ENCODE assay signal across 22 cellular contexts in the genomic region with DNA sequence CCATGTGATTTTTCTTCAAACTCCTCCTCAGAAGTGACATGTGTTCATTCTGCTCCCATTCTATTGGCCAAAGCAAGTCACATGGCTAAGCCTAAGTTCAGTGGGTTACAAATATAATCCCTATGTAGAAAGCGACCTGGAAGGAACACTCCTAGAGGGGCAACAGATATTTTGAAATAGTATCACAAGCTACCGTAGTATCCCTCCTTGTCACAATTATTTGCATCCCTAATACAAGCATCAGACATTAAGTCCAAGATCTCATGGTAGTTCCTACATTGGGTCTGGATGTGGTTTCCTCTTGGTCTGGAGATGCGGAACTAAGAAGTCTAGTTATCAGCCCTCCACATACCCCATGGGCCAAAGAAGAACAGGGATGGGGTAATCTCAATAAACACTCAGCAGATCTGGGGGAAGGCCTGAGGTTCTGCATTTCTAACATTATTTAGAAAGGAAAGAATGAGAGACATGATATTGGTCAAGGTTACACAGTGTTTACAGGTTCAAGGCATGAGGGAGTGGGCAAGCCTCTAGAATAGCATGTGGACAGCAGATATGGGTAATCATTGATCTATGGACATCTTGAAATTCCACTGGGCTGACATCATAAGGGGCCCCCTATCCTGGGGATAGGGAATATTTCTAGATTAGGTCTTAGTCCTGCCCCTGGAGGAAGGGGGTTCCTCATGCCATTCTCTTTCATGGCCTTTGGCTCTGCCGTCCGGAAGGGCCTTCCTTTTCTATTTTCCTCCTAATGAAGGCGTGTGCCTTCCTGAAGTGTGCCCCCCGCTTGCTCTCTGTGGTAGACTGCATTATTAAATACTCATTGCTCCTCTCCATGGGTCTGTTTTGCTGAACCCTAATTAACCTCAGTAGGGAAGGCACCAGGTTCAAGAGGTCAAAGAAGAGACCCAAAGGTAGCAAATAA. TPM values are rescaled to one million over a fixed set of nuclear protein-coding genes. Genes with fewer than 3 reads are reported as not detected.
A peak's percentile ranks its signal among the peaks of the same experiment; 100 is the strongest.
DNase-seq lines count a peak whose midpoint lies in the region; ATAC-seq and TF ChIP-seq lines count a peak whose summit lies in the region.
"Had no signal": no experiment of that assay in that cellular context is flagged by ENCODE, and none has a peak within 500 bp of the region (broad histone marks: within the 10 kb centered on the region; RNA-seq: fewer than 3 reads in every experiment).

No MANE protein-coding gene starts in this region.

- no peak for TF ChIP-seq EP300 in upper lobe of left lung (IDR thresholded peaks at IDR 0.05)

- no peaks in the 10 kb centered on the region for H3K27me3 ChIP-seq in layer of hippocampus (ENCODE audit: control insufficient read depth, insufficient read depth, low read length)
- H3K27me3 ChIP-seq in upper lobe of left lung, result no peaks in the 10 kb centered on the region
- H3K27me3 ChIP-seq in MG63, result no peaks in the 10 kb centered on the region
- H3K27me3 ChIP-seq: BE2C, thyroid gland had no signal

- H3K27ac ChIP-seq in layer of hippocampus (ENCODE audit: low read depth, low read length), result peak overlapping the region; percentile 52
- peak overlapping the region in 2 of 4 donors; percentile 17 to 57 for H3K27ac ChIP-seq in upper lobe of left lung
- H3K27ac ChIP-seq: 22Rv1, thyroid gland had no signal

- no peaks in the 10 kb centered on the region for H3K36me3 ChIP-seq in upper lobe of left lung
- H3K36me3 ChIP-seq in MG63, result no peaks in the 10 kb centered on the region
- H3K36me3 ChIP-seq: BE2C, thyroid gland had no signal

- H3K9me3 ChIP-seq in upper lobe of left lung (peaks cover 0 to 20% (median 18%) of the 10 kb centered on the region in 4 donors), MG63 (peaks cover 15% of the 10 kb centered on the region)
- H3K9me3 ChIP-seq: thyroid gland had no signal

- TF ChIP-seq CTCF in upper lobe of left lung (IDR thresholded peaks at IDR 0.05), result no peak

- peak; percentile 49 for DNase-seq in SIG-M5 treated with dmso at 0.1 percent for 504 hours (lab: John Stamatoyannopoulos, UW; ENCODE audit: unreplicated experiment)
- DNase-seq in SIG-M5 (lab: John Stamatoyannopoulos, UW), result no peak
- DNase-seq in OCI-M2 (lab: John Stamatoyannopoulos, UW; ENCODE audit: unreplicated experiment), result peak; percentile 98
- no peak for DNase-seq in upper lobe of left lung
- no peak for DNase-seq in MG63
- no peak for DNase-seq in hepatic stellate cell (ENCODE audit: low spot score)
- DNase-seq in NCI-H446 (lab: John Stamatoyannopoulos, UW), result no peak
- DNase-seq: activated T-cell treated with anti-CD3 and anti-CD28 coated beads, Interleukin-2, amount 50 U/mL, for 72 hours; BE2C; effector memory CD8-positive, alpha-beta T cell; mammary epithelial cell; NCI-H1694 treated with DMSO at 0.1 percent for 48 hours; NCI-H345; NK-92 treated with Interleukin-12 subunit alpha and Interleukin-12 subunit beta, amount 100 ng/mL, for 24 hours; right cardiac atrium; stimulated activated naive B cell treated with anti-CD40 and anti-IgM and Interleukin-4, amounts not matched to agents 10 μg/mL and 1 μg/mL and 100 μg/mL, for 72 hours; T-helper 17 cell; thyroid gland had no signal

- peak; percentile 72 to 86 for ATAC-seq in upper lobe of left lung (ENCODE audit: low FRiP score in 2 of 2)
- ATAC-seq: activated naive CD4-positive, alpha-beta T cell treated with anti-CD3 and anti-CD28 coated beads, Interleukin-2, amount 50 U/mL, for 72 hours; activated T-cell treated with anti-CD3 and anti-CD28 coated beads, Interleukin-2, amount 50 U/mL, for 72 hours; effector memory CD8-positive, alpha-beta T cell; GM23338; stimulated activated naive B cell treated with anti-CD40 and anti-IgM and Interleukin-4, amounts not matched to agents 10 μg/mL and 1 μg/mL and 100 μg/mL, for 72 hours; T-helper 17 cell had no signal

- TF ChIP-seq POLR2A in upper lobe of left lung (IDR thresholded peaks at IDR 0.05), result no peak

- no peak overlapping the region for H3K4me3 ChIP-seq in upper lobe of left lung
- no peak overlapping the region for H3K4me3 ChIP-seq in MG63
- H3K4me3 ChIP-seq: GM23338, thyroid gland had no signal

- H3K4me1 ChIP-seq in upper lobe of left lung, result peaks cover 0 to 8% (median 1%) of the 10 kb centered on the region in 4 donors
- H3K4me1 ChIP-seq: BE2C, thyroid gland had no signal

- WGBS in upper lobe of left lung, 2 donors, result 78 to 80% methylated on average over 7 of the region's 7 CpGs

RNA-seq across cellular contexts. Expression of gene ABHD2, which starts 17.8 kb away (rescaled TPM):
- 100 to 1,000 TPM in 5 of 6 donors, 10 to 100 TPM in 1; 84.1 to 230 (median 174) TPM for total RNA-seq in upper lobe of left lung
- total RNA-seq in MG63 (2014; rRNA removed; shearing (Covaris generic); ENCODE audit: low replicate concordance), result 9.5 and 18.3 TPM in 2 replicates

Comparison
In these comparisons a context has a peak if more than half of its experiments do, and no peak if none do; other contexts are left out.
1. DNase-seq: peak in SIG-M5 treated with dmso at 0.1 percent for 504 hours (single experiment) and OCI-M2 (single experiment); none in SIG-M5 (single experiment), upper lobe of left lung (0 of 2), MG63 (single experiment), hepatic stellate cell (single experiment) and NCI-H446 (0 of 2).